In genomic region chr15:73485372-73485771, GRCh38 we compare ENCODE assay signal across 2 cellular contexts.
TF ChIP-seq lines count a peak whose summit lies in the region.

No MANE protein-coding gene starts in this region.

TF ChIP-seq in GM23338, 12 proteins besides CTCF, POLR2A, EP300 and RAD21 (continued from another document):
- TF ChIP-seq ETS1 (IDR thresholded peaks at IDR 0.05) (no peak), JUNB (IDR thresholded peaks at IDR 0.05; ENCODE audit: unreplicated experiment) (no peak), STAT1 (IDR thresholded peaks at IDR 0.05; ENCODE audit: unreplicated experiment) (no peak), ZNF462 (CRISPR knock-in tag; IDR thresholded peaks at IDR 0.05) (no peak), CREB1 (CRISPR knock-in tag; IDR thresholded peaks at IDR 0.05; ENCODE audit: low read depth) (no peak), POLR2AphosphoS5 (IDR thresholded peaks at IDR 0.05; ENCODE audit: low read depth) (no peak), EZH2 (IDR thresholded peaks at IDR 0.05; ENCODE audit: low read depth, unreplicated experiment) (no peak), ZNF114 (CRISPR knock-in tag; IDR thresholded peaks at IDR 0.05) (no peak)

TF ChIP-seq in IMR-90, 13 proteins besides CTCF, POLR2A, EP300 and RAD21 (continued from another document):
- TF ChIP-seq MAFK (IDR thresholded peaks at IDR 0.05; ENCODE audit: low read depth, low read length) (no peak), CEBPB (IDR thresholded peaks at IDR 0.05; ENCODE audit: low read depth, low read length) (no peak), ELK1 (IDR thresholded peaks at IDR 0.05; ENCODE audit: borderline replicate concordance, low read depth, low read length) (no peak), USF2 (IDR thresholded peaks at IDR 0.05; ENCODE audit: low read depth, low read length) (no peak), RCOR1 (IDR thresholded peaks at IDR 0.05; ENCODE audit: insufficient replicate concordance, low read length) (no peak), SMC3 (IDR thresholded peaks at IDR 0.05; ENCODE audit: low read depth, low read length) (no peak), FOS (IDR thresholded peaks at IDR 0.05; ENCODE audit: low read depth, low read length) (no peak), MXI1 (IDR thresholded peaks at IDR 0.05; ENCODE audit: borderline replicate concordance, low read depth, low read length) (no peak)
TF ChIP-seq in IMR-90: peak in this region for 0.
